Comparison of ENCODE assay signal across 1 cellular context in the genomic region with DNA sequence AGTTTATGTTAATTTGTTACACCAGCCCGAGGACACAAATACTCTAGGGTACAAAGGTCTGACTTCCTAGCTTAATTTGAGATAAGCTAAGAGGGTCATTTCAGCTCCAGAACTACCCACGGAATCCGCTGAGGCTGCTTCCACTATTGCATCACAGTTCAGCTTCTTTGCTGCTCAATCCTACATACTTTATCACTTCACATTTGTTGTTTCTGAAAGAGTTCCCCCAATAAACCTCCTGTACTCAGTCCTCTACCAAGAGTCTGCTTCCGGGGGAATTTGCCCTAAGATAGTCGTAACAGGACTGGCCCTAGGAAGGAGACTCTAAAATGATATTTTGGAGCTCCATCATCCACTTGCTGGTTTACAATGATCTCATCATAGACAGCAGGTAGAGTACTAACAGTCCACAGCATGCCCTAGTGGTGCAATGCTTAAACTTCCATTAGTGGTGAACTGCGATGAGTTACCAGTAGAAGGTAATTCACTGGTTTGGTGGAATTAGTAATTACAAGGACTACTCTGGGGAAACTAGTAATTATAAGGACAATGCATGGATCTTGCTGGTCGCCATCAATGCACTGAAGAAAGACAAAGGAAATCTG.
TF ChIP-seq lines count a peak whose summit lies in the region.

No MANE protein-coding gene starts in this region.

TF ChIP-seq in SK-N-SH, 30 proteins besides CTCF, POLR2A, EP300 and RAD21 (continued from another document):
- TF ChIP-seq, protein P1, sequence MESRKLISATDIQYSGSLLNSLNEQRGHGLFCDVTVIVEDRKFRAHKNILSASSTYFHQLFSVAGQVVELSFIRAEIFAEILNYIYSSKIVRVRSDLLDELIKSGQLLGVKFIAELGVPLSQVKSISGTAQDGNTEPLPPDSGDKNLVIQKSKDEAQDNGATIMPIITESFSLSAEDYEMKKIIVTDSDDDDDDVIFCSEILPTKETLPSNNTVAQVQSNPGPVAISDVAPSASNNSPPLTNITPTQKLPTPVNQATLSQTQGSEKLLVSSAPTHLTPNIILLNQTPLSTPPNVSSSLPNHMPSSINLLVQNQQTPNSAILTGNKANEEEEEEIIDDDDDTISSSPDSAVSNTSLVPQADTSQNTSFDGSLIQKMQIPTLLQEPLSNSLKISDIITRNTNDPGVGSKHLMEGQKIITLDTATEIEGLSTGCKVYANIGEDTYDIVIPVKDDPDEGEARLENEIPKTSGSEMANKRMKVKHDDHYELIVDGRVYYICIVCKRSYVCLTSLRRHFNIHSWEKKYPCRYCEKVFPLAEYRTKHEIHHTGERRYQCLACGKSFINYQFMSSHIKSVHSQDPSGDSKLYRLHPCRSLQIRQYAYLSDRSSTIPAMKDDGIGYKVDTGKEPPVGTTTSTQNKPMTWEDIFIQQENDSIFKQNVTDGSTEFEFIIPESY (IDR thresholded peaks at IDR 0.05; ENCODE audit: borderline replicate concordance, low read depth): no peak
- no peak for TF ChIP-seq NRF1 (IDR thresholded peaks at IDR 0.05; ENCODE audit: low read depth, low read length)
- TF ChIP-seq, protein P2, sequence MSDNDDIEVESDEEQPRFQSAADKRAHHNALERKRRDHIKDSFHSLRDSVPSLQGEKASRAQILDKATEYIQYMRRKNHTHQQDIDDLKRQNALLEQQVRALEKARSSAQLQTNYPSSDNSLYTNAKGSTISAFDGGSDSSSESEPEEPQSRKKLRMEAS (IDR thresholded peaks at IDR 0.05; ENCODE audit: low read depth): no peak
- TF ChIP-seq GATA2 (CRISPR knock-in tag; IDR thresholded peaks at IDR 0.05): no peak
- no peak for TF ChIP-seq RFX5 (IDR thresholded peaks at IDR 0.05; ENCODE audit: low read length)
- TF ChIP-seq ELF1 (IDR thresholded peaks at IDR 0.05): no peak
- TF ChIP-seq, protein P3, sequence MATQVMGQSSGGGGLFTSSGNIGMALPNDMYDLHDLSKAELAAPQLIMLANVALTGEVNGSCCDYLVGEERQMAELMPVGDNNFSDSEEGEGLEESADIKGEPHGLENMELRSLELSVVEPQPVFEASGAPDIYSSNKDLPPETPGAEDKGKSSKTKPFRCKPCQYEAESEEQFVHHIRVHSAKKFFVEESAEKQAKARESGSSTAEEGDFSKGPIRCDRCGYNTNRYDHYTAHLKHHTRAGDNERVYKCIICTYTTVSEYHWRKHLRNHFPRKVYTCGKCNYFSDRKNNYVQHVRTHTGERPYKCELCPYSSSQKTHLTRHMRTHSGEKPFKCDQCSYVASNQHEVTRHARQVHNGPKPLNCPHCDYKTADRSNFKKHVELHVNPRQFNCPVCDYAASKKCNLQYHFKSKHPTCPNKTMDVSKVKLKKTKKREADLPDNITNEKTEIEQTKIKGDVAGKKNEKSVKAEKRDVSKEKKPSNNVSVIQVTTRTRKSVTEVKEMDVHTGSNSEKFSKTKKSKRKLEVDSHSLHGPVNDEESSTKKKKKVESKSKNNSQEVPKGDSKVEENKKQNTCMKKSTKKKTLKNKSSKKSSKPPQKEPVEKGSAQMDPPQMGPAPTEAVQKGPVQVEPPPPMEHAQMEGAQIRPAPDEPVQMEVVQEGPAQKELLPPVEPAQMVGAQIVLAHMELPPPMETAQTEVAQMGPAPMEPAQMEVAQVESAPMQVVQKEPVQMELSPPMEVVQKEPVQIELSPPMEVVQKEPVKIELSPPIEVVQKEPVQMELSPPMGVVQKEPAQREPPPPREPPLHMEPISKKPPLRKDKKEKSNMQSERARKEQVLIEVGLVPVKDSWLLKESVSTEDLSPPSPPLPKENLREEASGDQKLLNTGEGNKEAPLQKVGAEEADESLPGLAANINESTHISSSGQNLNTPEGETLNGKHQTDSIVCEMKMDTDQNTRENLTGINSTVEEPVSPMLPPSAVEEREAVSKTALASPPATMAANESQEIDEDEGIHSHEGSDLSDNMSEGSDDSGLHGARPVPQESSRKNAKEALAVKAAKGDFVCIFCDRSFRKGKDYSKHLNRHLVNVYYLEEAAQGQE (IDR thresholded peaks at IDR 0.05; ENCODE audit: low read depth, low read length): no peak
- TF ChIP-seq, protein P4, sequence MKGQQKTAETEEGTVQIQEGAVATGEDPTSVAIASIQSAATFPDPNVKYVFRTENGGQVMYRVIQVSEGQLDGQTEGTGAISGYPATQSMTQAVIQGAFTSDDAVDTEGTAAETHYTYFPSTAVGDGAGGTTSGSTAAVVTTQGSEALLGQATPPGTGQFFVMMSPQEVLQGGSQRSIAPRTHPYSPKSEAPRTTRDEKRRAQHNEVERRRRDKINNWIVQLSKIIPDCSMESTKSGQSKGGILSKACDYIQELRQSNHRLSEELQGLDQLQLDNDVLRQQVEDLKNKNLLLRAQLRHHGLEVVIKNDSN (IDR thresholded peaks at IDR 0.05; ENCODE audit: borderline replicate concordance, low read depth): no peak
- TF ChIP-seq, protein P5, sequence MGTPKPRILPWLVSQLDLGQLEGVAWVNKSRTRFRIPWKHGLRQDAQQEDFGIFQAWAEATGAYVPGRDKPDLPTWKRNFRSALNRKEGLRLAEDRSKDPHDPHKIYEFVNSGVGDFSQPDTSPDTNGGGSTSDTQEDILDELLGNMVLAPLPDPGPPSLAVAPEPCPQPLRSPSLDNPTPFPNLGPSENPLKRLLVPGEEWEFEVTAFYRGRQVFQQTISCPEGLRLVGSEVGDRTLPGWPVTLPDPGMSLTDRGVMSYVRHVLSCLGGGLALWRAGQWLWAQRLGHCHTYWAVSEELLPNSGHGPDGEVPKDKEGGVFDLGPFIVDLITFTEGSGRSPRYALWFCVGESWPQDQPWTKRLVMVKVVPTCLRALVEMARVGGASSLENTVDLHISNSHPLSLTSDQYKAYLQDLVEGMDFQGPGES (IDR thresholded peaks at IDR 0.05; ENCODE audit: low read depth, low read length): no peak
- TF ChIP-seq TEAD4 (IDR thresholded peaks at IDR 0.05; ENCODE audit: borderline replicate concordance, insufficient read depth): no peak
- no peak for TF ChIP-seq TCF12 (IDR thresholded peaks at IDR 0.05)
